Comparison of ENCODE assay signal across 1 cellular context in genomic region chr1:241957692-241958494, GRCh38.
TF ChIP-seq lines count a peak whose summit lies in the region.

BECN2 (plus strand) TSS chr1:241957767; CDS start chr1:241957767, 0 bp downstream.

TF ChIP-seq in H1, 55 proteins besides CTCF, POLR2A, EP300 and RAD21:
- TF ChIP-seq TAF1 (IDR thresholded peaks at IDR 0.05; ENCODE audit: low read depth, low read length): no peak
- no peak for TF ChIP-seq SP4 (IDR thresholded peaks at IDR 0.05; ENCODE audit: low read length)
- no peak for TF ChIP-seq RFX5 (IDR thresholded peaks at IDR 0.05; ENCODE audit: borderline replicate concordance, low read depth, low read length)
- no peak for TF ChIP-seq JUND (IDR thresholded peaks at IDR 0.05; ENCODE audit: low read length)
- TF ChIP-seq, protein P1, sequence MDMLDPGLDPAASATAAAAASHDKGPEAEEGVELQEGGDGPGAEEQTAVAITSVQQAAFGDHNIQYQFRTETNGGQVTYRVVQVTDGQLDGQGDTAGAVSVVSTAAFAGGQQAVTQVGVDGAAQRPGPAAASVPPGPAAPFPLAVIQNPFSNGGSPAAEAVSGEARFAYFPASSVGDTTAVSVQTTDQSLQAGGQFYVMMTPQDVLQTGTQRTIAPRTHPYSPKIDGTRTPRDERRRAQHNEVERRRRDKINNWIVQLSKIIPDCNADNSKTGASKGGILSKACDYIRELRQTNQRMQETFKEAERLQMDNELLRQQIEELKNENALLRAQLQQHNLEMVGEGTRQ (IDR thresholded peaks at IDR 0.05; ENCODE audit: low read length): no peak
- TF ChIP-seq YY1 (IDR thresholded peaks at IDR 0.05; ENCODE audit: low read depth, low read length): no peak
- TF ChIP-seq HDAC2 (IDR thresholded peaks at IDR 0.05; ENCODE audit: borderline replicate concordance in 1 of 2, low read depth in 2 of 2, low read length in 2 of 2): no peak
- no peak for TF ChIP-seq SUZ12 (IDR thresholded peaks at IDR 0.05; ENCODE audit: low read length)
- no peak for TF ChIP-seq RXRA (IDR thresholded peaks at IDR 0.05; ENCODE audit: insufficient read depth, low read depth, low read length)
- TF ChIP-seq ATF2 (IDR thresholded peaks at IDR 0.05; ENCODE audit: low read length): no peak
- no peak for TF ChIP-seq CBX5 (IDR thresholded peaks at IDR 0.05; ENCODE audit: low read depth, low read length)
- no peak for TF ChIP-seq KDM1A (IDR thresholded peaks at IDR 0.05; ENCODE audit: borderline replicate concordance, low read length)
TF ChIP-seq in H1: peak in this region for 0.
